In genomic region chr15:99385865-99386264, GRCh38 we compare ENCODE assay signal across 12 cellular contexts.
DNase-seq lines count a peak whose midpoint lies in the region; ATAC-seq and TF ChIP-seq lines count a peak whose summit lies in the region.
"Had no signal": no experiment of that assay in that cellular context is flagged by ENCODE, and none has a peak within 500 bp of the region (broad histone marks: within the 10 kb centered on the region; RNA-seq: fewer than 3 reads in every experiment).

No MANE protein-coding gene starts in this region.

- H4K20me1 ChIP-seq in osteoblast (ENCODE audit: insufficient read depth, low read length) = no peaks in the 10 kb centered on the region

- H3K4me3 Mint-ChIP-seq in CD4-positive, CD25-positive, alpha-beta regulatory T cell = no peak overlapping the region
- H3K4me3 Mint-ChIP-seq in progenitor cell of endocrine pancreas (ENCODE audit: low read depth) = no peak overlapping the region
- H3K4me3 Mint-ChIP-seq: central memory CD8-positive, alpha-beta T cell; stimulated activated naive CD8-positive, alpha-beta T cell treated with anti-CD3 and anti-CD28 coated beads, Interleukin-15, amount 100 ng/mL, for 72 hours had no signal

- peaks cover 4 to 17% (median 9%) of the 10 kb centered on the region in 4 donors for H3K4me1 Mint-ChIP-seq in CD4-positive, CD25-positive, alpha-beta regulatory T cell
- peaks cover 1% of the 10 kb centered on the region for H3K4me1 Mint-ChIP-seq in progenitor cell of endocrine pancreas (ENCODE audit: low read depth)
- H3K4me1 Mint-ChIP-seq: central memory CD8-positive, alpha-beta T cell had no signal

- H3K4me1 ChIP-seq in CD4-positive, CD25-positive, alpha-beta regulatory T cell (ENCODE audit: control insufficient read depth, insufficient read depth, low read length, poor library complexity, severe bottlenecking) = peaks cover 5% of the 10 kb centered on the region
- H3K4me1 ChIP-seq in Peyer's patch (peaks cover 0 to 17% (median 2%) of the 10 kb centered on the region in 4 donors), osteoblast (ENCODE audit: insufficient read depth, low read length) (peaks cover 12% of the 10 kb centered on the region)

- peaks cover 0 to 5% (median 0%) of the 10 kb centered on the region in 7 donors for H3K9me3 Mint-ChIP-seq in CD4-positive, CD25-positive, alpha-beta regulatory T cell
- H3K9me3 Mint-ChIP-seq in progenitor cell of endocrine pancreas (ENCODE audit: low read depth) = peaks cover 3% of the 10 kb centered on the region
- H3K9me3 Mint-ChIP-seq: central memory CD8-positive, alpha-beta T cell had no signal

- H2AFZ ChIP-seq in osteoblast (ENCODE audit: low read length) = no peak overlapping the region

- H3K27me3 ChIP-seq in CD4-positive, CD25-positive, alpha-beta regulatory T cell (ENCODE audit: control insufficient read depth, insufficient read depth, low read length) = no peaks in the 10 kb centered on the region
- H3K27me3 ChIP-seq in Peyer's patch = no peaks in the 10 kb centered on the region
- H3K27me3 ChIP-seq in osteoblast (ENCODE audit: insufficient read depth, low read length) = no peaks in the 10 kb centered on the region

- H3K27ac Mint-ChIP-seq in CD4-positive, CD25-positive, alpha-beta regulatory T cell = peak overlapping the region in 2 of 3 donors; percentile 29 to 85
- no peak overlapping the region for H3K27ac Mint-ChIP-seq in progenitor cell of endocrine pancreas

- H3K36me3 ChIP-seq in CD4-positive, CD25-positive, alpha-beta regulatory T cell (ENCODE audit: control insufficient read depth, insufficient read depth, low read length) = no peaks in the 10 kb centered on the region
- H3K36me3 ChIP-seq in Peyer's patch (no peaks in the 10 kb centered on the region), osteoblast (ENCODE audit: insufficient read depth, low read length) (no peaks in the 10 kb centered on the region)
- H3K36me3 ChIP-seq: WERI-Rb-1 had no signal

- peak overlapping the region; percentile 31 for H3K4me2 ChIP-seq in osteoblast (ENCODE audit: insufficient read depth, low read length)

- H3K4me3 ChIP-seq in CD4-positive, CD25-positive, alpha-beta regulatory T cell (ENCODE audit: low read depth, low read length) = no peak overlapping the region
- no peak overlapping the region for H3K4me3 ChIP-seq in Peyer's patch
- H3K4me3 ChIP-seq in fibroblast of the aortic adventitia (ENCODE audit: low read depth, low read length) = no peak overlapping the region
- no peak overlapping the region for H3K4me3 ChIP-seq in osteoblast (ENCODE audit: insufficient read depth, low read length)
- H3K4me3 ChIP-seq: skin epidermis had no signal

- no peaks in the 10 kb centered on the region for H3K27me3 Mint-ChIP-seq in CD4-positive, CD25-positive, alpha-beta regulatory T cell
- H3K27me3 Mint-ChIP-seq in progenitor cell of endocrine pancreas = no peaks in the 10 kb centered on the region
- H3K27me3 Mint-ChIP-seq: central memory CD8-positive, alpha-beta T cell; stimulated activated naive CD8-positive, alpha-beta T cell treated with anti-CD3 and anti-CD28 coated beads, Interleukin-15, amount 100 ng/mL, for 72 hours had no signal

- H3K9me3 ChIP-seq in CD4-positive, CD25-positive, alpha-beta regulatory T cell (ENCODE audit: control insufficient read depth in 2 of 2, low read length in 2 of 2) = peaks cover under 1 to 4% of the 10 kb centered on the region in 2 experiments
- H3K9me3 ChIP-seq in Peyer's patch (no peaks in the 10 kb centered on the region), osteoblast (ENCODE audit: low read depth, low read length) (no peaks in the 10 kb centered on the region)

- H3K27ac ChIP-seq in CD4-positive, CD25-positive, alpha-beta regulatory T cell (ENCODE audit: insufficient read depth, low read length, poor library complexity, severe bottlenecking) = no peak overlapping the region
- H3K27ac ChIP-seq in Peyer's patch = peak overlapping the region in 1 of 4 donors; percentile 40
- no peak overlapping the region for H3K27ac ChIP-seq in osteoblast (ENCODE audit: low read depth, low read length)
- H3K27ac ChIP-seq: WERI-Rb-1 had no signal

- no peak for TF ChIP-seq POLR2A in Peyer's patch (IDR thresholded peaks at IDR 0.05)

- ATAC-seq in CD4-positive, CD25-positive, alpha-beta regulatory T cell (ENCODE audit: low read depth in 2 of 2) = no peak
- no peak for ATAC-seq in GM18517 (IDR thresholded peaks at IDR 0.05; ENCODE audit: unreplicated experiment)
- no peak for ATAC-seq in GM18502 (IDR thresholded peaks at IDR 0.05; ENCODE audit: poor library complexity, unreplicated experiment)
- ATAC-seq: stimulated activated naive CD8-positive, alpha-beta T cell treated with anti-CD3 and anti-CD28 coated beads, Interleukin-15, amount 100 ng/mL, for 72 hours had no signal

- H3K79me2 ChIP-seq in osteoblast (ENCODE audit: insufficient read depth, low read length) = no peaks in the 10 kb centered on the region

- TF ChIP-seq CTCF in Peyer's patch (IDR thresholded peaks at IDR 0.05) (no peak), fibroblast of the aortic adventitia (IDR thresholded peaks at IDR 0.05; ENCODE audit: insufficient read depth, low read length) (no peak), osteoblast (IDR thresholded peaks at IDR 0.05; ENCODE audit: extremely low read depth, low read depth, low read length) (no peak), progenitor cell of endocrine pancreas (IDR thresholded peaks at IDR 0.05; ENCODE audit: unreplicated experiment) (no peak)

- peak in 1 of 3 donors; percentile 61 for DNase-seq in CD4-positive, CD25-positive, alpha-beta regulatory T cell
- DNase-seq in Peyer's patch (peak in 2 of 3 donors; percentile 67 to 86), fibroblast of the aortic adventitia (ENCODE audit: low read depth) (peak; percentile 81), osteoblast (ENCODE audit: insufficient read length, low spot score, missing footprints) (peak; percentile 58), progenitor cell of endocrine pancreas (ENCODE audit: low spot score, unreplicated experiment) (no peak), SHP77 treated with DMSO at 0.1 percent for 48 hours (lab: John Stamatoyannopoulos, UW) (no peak)
- DNase-seq: stimulated activated naive CD8-positive, alpha-beta T cell treated with anti-CD3 and anti-CD28 coated beads, Interleukin-15, amount 100 ng/mL, for 72 hours; WERI-Rb-1 had no signal

- H3K36me3 Mint-ChIP-seq in CD4-positive, CD25-positive, alpha-beta regulatory T cell = peaks cover 34% of the 10 kb centered on the region
- H3K36me3 Mint-ChIP-seq in progenitor cell of endocrine pancreas (ENCODE audit: insufficient read depth) = peaks cover 20% of the 10 kb centered on the region

Comparison
In these comparisons a context has a peak if more than half of its experiments do, and no peak if none do; other contexts are left out.
1. DNase-seq: peak in Peyer's patch (2 of 3), fibroblast of the aortic adventitia (single experiment) and osteoblast (single experiment); none in progenitor cell of endocrine pancreas (single experiment) and SHP77 treated with DMSO at 0.1 percent for 48 hours (single experiment).